ENCODE assay signal across 13 cellular contexts in genomic region chr2:207251022-207251421, GRCh38.
"Had no signal": no experiment of that assay in that cellular context is flagged by ENCODE, and none has a peak within 500 bp of the region (broad histone marks: within the 10 kb centered on the region; RNA-seq: fewer than 3 reads in every experiment).

No MANE protein-coding gene starts in this region.

- ATAC-seq: left colon, psoas muscle, right lobe of liver had no signal

- H3K9me3 ChIP-seq: adrenal gland, psoas muscle, right lobe of liver had no signal

- H3K27ac ChIP-seq: adrenal gland, psoas muscle, right lobe of liver had no signal

- DNase-seq: activated CD4-positive, CD25-positive, alpha-beta regulatory T cell treated with anti-CD3 and anti-CD28 coated beads, Interleukin-2, amount 50 U/mL, for 72 hours; activated CD8-positive, alpha-beta T cell treated with anti-CD3 and anti-CD28 coated beads for 36 hours; activated naive CD4-positive, alpha-beta T cell treated with anti-CD3 and anti-CD28 coated beads, Interleukin-2, amount 50 U/mL, for 16 hours; adrenal gland; dermis blood vessel endothelial cell; immature natural killer cell; left colon; occipital lobe; psoas muscle; right lobe of liver; stimulated activated CD4-positive, alpha-beta T cell treated with anti-CD3 and anti-CD28 coated beads, Interleukin-12 subunit alpha, Interleukin-12 subunit beta, amount 100 ng/mL, for 4 hours; stimulated activated naive CD4-positive, alpha-beta T cell treated with Interleukin-2 at 50 U/mL for 16 hours had no signal

- H3K36me3 ChIP-seq: adrenal gland, right lobe of liver had no signal

- H3K4me1 ChIP-seq: adrenal gland, psoas muscle, right lobe of liver had no signal

- H3K4me3 ChIP-seq: adrenal gland, lung, psoas muscle, right lobe of liver had no signal

- H3K27me3 ChIP-seq: adrenal gland, right lobe of liver had no signal
